Comparison of ENCODE assay signal across 18 cellular contexts in genomic region chr4:143538979-143539669, GRCh38. TPM values are rescaled to one million over a fixed set of nuclear protein-coding genes. Genes with fewer than 3 reads are reported as not detected.
A peak's percentile ranks its signal among the peaks of the same experiment; 100 is the strongest.
DNase-seq lines count a peak whose midpoint lies in the region; ATAC-seq and FAIRE-seq lines count a peak whose summit lies in the region.
"Had no signal": no experiment of that assay in that cellular context is flagged by ENCODE, and none has a peak within 500 bp of the region (broad histone marks: within the 10 kb centered on the region; RNA-seq: fewer than 3 reads in every experiment).

No MANE protein-coding gene starts in this region.

- DNase-seq in activated naive CD4-positive, alpha-beta T cell treated with anti-CD3 and anti-CD28 coated beads, Interleukin-2, amount 50 U/mL, for 72 hours (ENCODE audit: low spot score in 2 of 2), result no peak
- no peak for DNase-seq in activated naive CD4-positive, alpha-beta T cell treated with Interleukin-2 at 50 U/mL for 16 hours
- no peak for DNase-seq in activated T-helper 2 cell treated with anti-CD3 and anti-CD28 coated beads, Interferon-gamma antibody, Interleukin-2, Interleukin-4, amounts not matched to agents 10 μg/mL and 5 μg/mL and 100 μg/mL, durations not matched to agents 14 hours and 24 hours and 36 hours (ENCODE audit: low spot score)
- no peak for DNase-seq in hypothalamus (lab: John Stamatoyannopoulos, UW)
- DNase-seq in RCC 7860 (ENCODE audit: low spot score), result no peak
- no peak for DNase-seq in COLO668 (lab: John Stamatoyannopoulos, UW; ENCODE audit: unreplicated experiment)
- DNase-seq in epidermal melanocyte (ENCODE audit: insufficient read length, low spot score), result no peak
- DNase-seq: activated naive CD4-positive, alpha-beta T cell treated with anti-CD3 and anti-CD28 coated beads, Interleukin-2, amount 50 U/mL, for 16 hours; left lung; NCI-H1694; NCI-H345 had no signal

- peaks cover 15 to 50% of the 10 kb centered on the region in 2 donors for H3K36me3 Mint-ChIP-seq in activated naive CD4-positive, alpha-beta T cell treated with anti-CD3 and anti-CD28 coated beads, Interleukin-2, amount 50 U/mL, for 72 hours
- H3K36me3 Mint-ChIP-seq in activated T-helper 2 cell treated with anti-CD3 and anti-CD28 coated beads, Interferon-gamma antibody, Interleukin-2, Interleukin-4, amounts not matched to agents 10 μg/mL and 5 μg/mL and 100 μg/mL, durations not matched to agents 14 hours and 24 hours and 36 hours (ENCODE audit: low read depth), result peaks cover 79% of the 10 kb centered on the region

- peak; percentile 22 to 87 for ATAC-seq in activated naive CD4-positive, alpha-beta T cell treated with anti-CD3 and anti-CD28 coated beads, Interleukin-2, amount 50 U/mL, for 72 hours
- peak; percentile 41 for ATAC-seq in HG02588 (IDR thresholded peaks at IDR 0.05; ENCODE audit: unreplicated experiment)
- ATAC-seq: gastroesophageal sphincter, HCT116, HepG2, left lung, sciatic nerve had no signal

- H3K4me1 Mint-ChIP-seq in activated T-helper 2 cell treated with anti-CD3 and anti-CD28 coated beads, Interferon-gamma antibody, Interleukin-2, Interleukin-4, amounts not matched to agents 10 μg/mL and 5 μg/mL and 100 μg/mL, durations not matched to agents 14 hours and 24 hours and 36 hours (ENCODE audit: low read depth), result peaks cover 7% of the 10 kb centered on the region
- H3K4me1 Mint-ChIP-seq: brain had no signal

- peaks cover 0 to 5% of the 10 kb centered on the region in 2 donors for H3K9me3 Mint-ChIP-seq in activated naive CD4-positive, alpha-beta T cell treated with anti-CD3 and anti-CD28 coated beads, Interleukin-2, amount 50 U/mL, for 72 hours
- peaks cover 9% of the 10 kb centered on the region for H3K9me3 Mint-ChIP-seq in activated T-helper 2 cell treated with anti-CD3 and anti-CD28 coated beads, Interferon-gamma antibody, Interleukin-2, Interleukin-4, amounts not matched to agents 10 μg/mL and 5 μg/mL and 100 μg/mL, durations not matched to agents 14 hours and 24 hours and 36 hours
- H3K9me3 Mint-ChIP-seq: brain; dendritic cell treated with granulocyte-macrophage colony-stimulating factor and Interleukin-4, amounts not matched to agents 40 ng/mL and 50 ng/mL, for 4 days had no signal

- intact Hi-C loops in activated T-helper 2 cell treated with anti-CD3 and anti-CD28 coated beads, Interferon-gamma antibody, Interleukin-2, Interleukin-4, amounts not matched to agents 10 μg/mL and 5 μg/mL and 100 μg/mL, durations not matched to agents 14 hours and 24 hours and 36 hours (cut with micrococcal nuclease), result no loop called here

- no peak overlapping the region for H3K27ac Mint-ChIP-seq in activated naive CD4-positive, alpha-beta T cell treated with anti-CD3 and anti-CD28 coated beads, Interleukin-2, amount 50 U/mL, for 72 hours
- H3K27ac Mint-ChIP-seq in activated T-helper 2 cell treated with anti-CD3 and anti-CD28 coated beads, Interferon-gamma antibody, Interleukin-2, Interleukin-4, amounts not matched to agents 10 μg/mL and 5 μg/mL and 100 μg/mL, durations not matched to agents 14 hours and 24 hours and 36 hours, result peak overlapping the region; percentile 47
- H3K27ac Mint-ChIP-seq: brain; dendritic cell treated with granulocyte-macrophage colony-stimulating factor and Interleukin-4, amounts not matched to agents 40 ng/mL and 50 ng/mL, for 4 days had no signal

- no peak for FAIRE-seq in RCC 7860 (lab: Jason Lieb, UNC)
- FAIRE-seq: HepG2 had no signal

- no peaks in the 10 kb centered on the region for H3K27me3 Mint-ChIP-seq in activated T-helper 2 cell treated with anti-CD3 and anti-CD28 coated beads, Interferon-gamma antibody, Interleukin-2, Interleukin-4, amounts not matched to agents 10 μg/mL and 5 μg/mL and 100 μg/mL, durations not matched to agents 14 hours and 24 hours and 36 hours (ENCODE audit: low read depth)
- H3K27me3 Mint-ChIP-seq: brain; dendritic cell treated with granulocyte-macrophage colony-stimulating factor and Interleukin-4, amounts not matched to agents 40 ng/mL and 50 ng/mL, for 4 days had no signal

- no peak overlapping the region for H3K4me3 Mint-ChIP-seq in activated T-helper 2 cell treated with anti-CD3 and anti-CD28 coated beads, Interferon-gamma antibody, Interleukin-2, Interleukin-4, amounts not matched to agents 10 μg/mL and 5 μg/mL and 100 μg/mL, durations not matched to agents 14 hours and 24 hours and 36 hours (ENCODE audit: low read depth)
- H3K4me3 Mint-ChIP-seq: brain; dendritic cell treated with granulocyte-macrophage colony-stimulating factor and Interleukin-4, amounts not matched to agents 40 ng/mL and 50 ng/mL, for 4 days had no signal

RNA-seq across cellular contexts. Expression of gene SMARCA5, which starts 25.6 kb away (rescaled TPM):
- total RNA-seq in activated naive CD4-positive, alpha-beta T cell treated with anti-CD3 and anti-CD28 coated beads, Interleukin-2, amount 50 U/mL, for 72 hours, result 10 to 100 TPM; 42.8 to 54.1 TPM
- 56.6 and 57.8 TPM in 2 replicates for total RNA-seq in activated T-helper 2 cell treated with anti-CD3 and anti-CD28 coated beads, Interferon-gamma antibody, Interleukin-2, Interleukin-4, amounts not matched to agents 10 μg/mL and 5 μg/mL and 100 μg/mL, durations not matched to agents 14 hours and 24 hours and 36 hours
